8 cellular contexts compared by ENCODE assay signal in genomic region chr17:81484195-81484979, GRCh38. TPM values are rescaled to one million over a fixed set of nuclear protein-coding genes. Genes with fewer than 3 reads are reported as not detected.
DNase-seq lines count a peak whose midpoint lies in the region; ATAC-seq, FAIRE-seq and TF ChIP-seq lines count a peak whose summit lies in the region.

No MANE protein-coding gene starts in this region.

- FAIRE-seq in urothelium cell line (lab: Jason Lieb, UNC), result peak; percentile 76

- peak; percentile 93 for TF ChIP-seq CTCF in HEK293 (tag by site-specific recombination; IDR thresholded peaks at IDR 0.05)

- POLR2A ChIA-PET in HEK293 (lab: Yijun Ruan, JAX), result interaction anchor here (0.6 to 2.2 kb wide), 13 partner anchors 9 to 261 kb away, joined by 3 to 19 read pairs (median 4); partner anchors contain the start of genes BAHCC1, CEP131, FAAP100 and SLC38A10

- CTCF ChIA-PET in HEK293 (lab: Yijun Ruan, JAX), result interaction anchor here (0.6 to 3.1 kb wide), 64 partner anchors 9 to 480 kb away, joined by 3 to 28 read pairs (median 4); partner anchors contain the start of genes NDUFAF8 and TEPSIN

- peak; percentile 75 for DNase-seq in EL
- DNase-seq in NCI-H1105 treated with DMSO at 0.1 percent for 48 hours (lab: John Stamatoyannopoulos, UW), result peak; percentile 71
- DNase-seq in T-helper 1 cell, result peak; percentile 68 to 84 (median 78)
- peak; percentile 43 for DNase-seq in amniotic stem cell (lab: John Stamatoyannopoulos, UW)
- DNase-seq in right cardiac atrium, result peak; percentile 89 to 96 (median 95)
- DNase-seq in pulmonary artery endothelial cell (ENCODE audit: low read depth, low spot score), result peak; percentile 27
- DNase-seq in urothelium cell line (ENCODE audit: low spot score), result peak; percentile 96

- ATAC-seq in right cardiac atrium, result peak; percentile 67 to 75

- H3K4me3 ChIP-seq in HEK293 (ENCODE audit: low read depth, low read length) (peak overlapping the region; percentile 45), right cardiac atrium (ENCODE audit: low read length) (peak overlapping the region; percentile 9)

- no peaks in the 10 kb centered on the region for H3K36me3 ChIP-seq in HEK293 (ENCODE audit: control insufficient read depth in 2 of 2, insufficient read depth in 1 of 2, low read length in 2 of 2)

- H3K27ac ChIP-seq in HEK293 (ENCODE audit: extremely low read depth, low read depth, low read length) (peak overlapping the region; percentile 24; the same call in 1 of the 2 replicates), right cardiac atrium (ENCODE audit: low read length) (no peak overlapping the region)

- H3K27me3 ChIP-seq in right cardiac atrium (ENCODE audit: control insufficient read depth, insufficient read depth), result no peaks in the 10 kb centered on the region

- intact Hi-C loops in right cardiac atrium (cut with DNase I), result loop anchor here (2.0 to 5.0 kb wide), 6 partner anchors 62 to 232 kb away; partner anchors contain the start of genes BAHCC1 (in 1 of the 4) and SLC38A10 (in 1 of the 4)

- peaks cover 8% of the 10 kb centered on the region for H3K4me1 ChIP-seq in HEK293 (ENCODE audit: control insufficient read depth, insufficient read depth, low read length)
- H3K4me1 ChIP-seq in right cardiac atrium (ENCODE audit: control insufficient read depth, insufficient read depth, low read length), result peaks cover 14% of the 10 kb centered on the region

- H3K9me3 ChIP-seq in HEK293 (ENCODE audit: control insufficient read depth, insufficient read depth, low read depth, low read length) (no peaks in the 10 kb centered on the region), right cardiac atrium (ENCODE audit: control insufficient read depth, low read length) (no peaks in the 10 kb centered on the region)

- 5% methylated on average over 60 of the region's 60 CpGs for WGBS in right cardiac atrium

TF ChIP-seq in HEK293, 187 proteins besides CTCF, POLR2A, EP300 and RAD21 (continues in another document):
- TF ChIP-seq ZSCAN23 (tag by site-specific recombination; IDR thresholded peaks at IDR 0.05), result no peak
- no peak for TF ChIP-seq OVOL3 (tag by site-specific recombination; IDR thresholded peaks at IDR 0.05)
- TF ChIP-seq YY2 (tag by site-specific recombination; IDR thresholded peaks at IDR 0.05), result no peak
- TF ChIP-seq ZNF658 (tag by site-specific recombination; IDR thresholded peaks at IDR 0.05), result no peak
- TF ChIP-seq IKZF3 (tag by site-specific recombination; IDR thresholded peaks at IDR 0.05), result peak; percentile 89
- no peak for TF ChIP-seq ZNF560 (tag by site-specific recombination; IDR thresholded peaks at IDR 0.05; ENCODE audit: borderline replicate concordance)
- TF ChIP-seq ZNF558 (tag by site-specific recombination; IDR thresholded peaks at IDR 0.05), result no peak
- peak; percentile 82 for TF ChIP-seq PBX3 (CRISPR knock-in tag; IDR thresholded peaks at IDR 0.05)
- TF ChIP-seq HOXD13 (CRISPR knock-in tag; IDR thresholded peaks at IDR 0.05; ENCODE audit: borderline replicate concordance), result no peak
- TF ChIP-seq ZBTB17 (tag by site-specific recombination; IDR thresholded peaks at IDR 0.05), result peak; percentile 54
- TF ChIP-seq ZNF549 (tag by site-specific recombination; IDR thresholded peaks at IDR 0.05), result no peak
- no peak for TF ChIP-seq ZNF548 (tag by site-specific recombination; IDR thresholded peaks at IDR 0.05)
- TF ChIP-seq GLI2 (tag by site-specific recombination; IDR thresholded peaks at IDR 0.05; ENCODE audit: borderline replicate concordance, low read depth), result no peak
- no peak for TF ChIP-seq ZNF701 (tag by site-specific recombination; IDR thresholded peaks at IDR 0.05)
- no peak for TF ChIP-seq ZNF404 (tag by site-specific recombination; IDR thresholded peaks at IDR 0.05)
- TF ChIP-seq SP7 (tag by site-specific recombination; IDR thresholded peaks at IDR 0.05), result peak; percentile 58; the same call in 1 of the 2 replicates
- 0 out of 2 replicates have a peak, but pooled peaks have one; percentile 17 for TF ChIP-seq ZNF449 (tag by site-specific recombination; IDR thresholded peaks at IDR 0.05)
- TF ChIP-seq ZNF426 (tag by site-specific recombination; IDR thresholded peaks at IDR 0.05), result no peak
- TF ChIP-seq KLF10 (tag by site-specific recombination; IDR thresholded peaks at IDR 0.05), result peak; percentile 79
- peak; percentile 84 for TF ChIP-seq ZFHX2 (tag by site-specific recombination; conservative IDR thresholded peaks at IDR 0.05)
- TF ChIP-seq ZNF585B (tag by site-specific recombination; IDR thresholded peaks at IDR 0.05), result no peak
- TF ChIP-seq ZNF785 (tag by site-specific recombination; IDR thresholded peaks at IDR 0.05), result 0 out of 2 replicates have a peak, but pooled peaks have one; percentile 56
- no peak for TF ChIP-seq ZNF23 (tag by site-specific recombination; IDR thresholded peaks at IDR 0.05; ENCODE audit: borderline replicate concordance)
- TF ChIP-seq REST (tag by site-specific recombination; IDR thresholded peaks at IDR 0.05), result no peak
- TF ChIP-seq ZIC2 (tag by site-specific recombination; IDR thresholded peaks at IDR 0.05), result peak; percentile 21; the same call in 1 of the 2 replicates
- TF ChIP-seq ZNF645 (tag by site-specific recombination; IDR thresholded peaks at IDR 0.05), result no peak
- no peak for TF ChIP-seq ZXDB (tag by site-specific recombination; IDR thresholded peaks at IDR 0.05)
- TF ChIP-seq GLIS1 (tag by site-specific recombination; IDR thresholded peaks at IDR 0.05), result peak; percentile 80
- peak; percentile 84; the same call in 1 of the 2 replicates for TF ChIP-seq ZNF184 (tag by site-specific recombination; IDR thresholded peaks at IDR 0.05)

RNA-seq across cellular contexts. Expression of gene ACTG1, which starts 28.2 kb away (rescaled TPM):
- total RNA-seq in right cardiac atrium, result 100 to 1,000 TPM; 347 to 772 (median 510) TPM
- 410 TPM for polyA plus RNA-seq in right cardiac atrium
- 9,538 and 11,768 TPM in 2 replicates for total RNA-seq in pulmonary artery endothelial cell

RNA-seq across cellular contexts. Expression of gene FSCN2, which starts 43.8 kb away (rescaled TPM):
- total RNA-seq in right cardiac atrium (under 1 TPM; 0.45 to 0.63 (median 0.53) TPM), pulmonary artery endothelial cell (0.35 and 0.66 TPM in 2 replicates)
- polyA plus RNA-seq in right cardiac atrium, result 0.48 TPM

Comparison
In these comparisons a context has a peak if more than half of its experiments do, and no peak if none do; other contexts are left out.
1. DNase-seq: peak in every context shown above with its lines; median percentile 96 in urothelium cell line; 95 in right cardiac atrium; 78 in T-helper 1 cell; 75 in EL; 71 in NCI-H1105 treated with DMSO at 0.1 percent for 48 hours; 43 in amniotic stem cell; 27 in pulmonary artery endothelial cell.
2. RNA of gene ACTG1, which starts 28.2 kb away (total RNA-seq): 9,538 to 11,768 TPM in pulmonary artery endothelial cell; 347 to 772 TPM in right cardiac atrium; every median in the first group is over 10 times any median in the second.